ENCODE assay signal across 8 cellular contexts in genomic region chr2:109644571-109645275, GRCh38.
DNase-seq lines count a peak whose midpoint lies in the region; ATAC-seq and TF ChIP-seq lines count a peak whose summit lies in the region.

No MANE protein-coding gene starts in this region.

- no peaks in the 10 kb centered on the region for H3K36me3 ChIP-seq in muscle layer of colon (ENCODE audit: insufficient read depth, low read length)

- peaks cover 8% of the 10 kb centered on the region for H3K4me1 ChIP-seq in muscle layer of colon (ENCODE audit: insufficient read depth, low read length)

- H3K27ac ChIP-seq in muscle layer of colon (ENCODE audit: low read depth, low read length), result peak overlapping the region; percentile 37

- H3K27me3 ChIP-seq in muscle layer of colon (ENCODE audit: control insufficient read depth in 1 of 2, insufficient read depth in 2 of 2, low read length in 2 of 2), result no peaks in the 10 kb centered on the region

- peak; percentile 36 for DNase-seq in AG20443 (ENCODE audit: low spot score)
- DNase-seq in NCI-H2029 treated with DMSO at 0.1 percent for 48 hours (lab: John Stamatoyannopoulos, UW), result peak; percentile 41
- peak; percentile 28 for DNase-seq in epithelial cell of esophagus (ENCODE audit: low read depth)
- no peak for DNase-seq in NCI-H1694 (lab: John Stamatoyannopoulos, UW)
- no peak for DNase-seq in middle frontal gyrus (ENCODE audit: extremely low spot score, low spot score)
- DNase-seq in activated CD8-positive, alpha-beta memory T cell treated with anti-CD3 and anti-CD28 coated beads for 24 hours, result no peak

- ATAC-seq in HG02759 (IDR thresholded peaks at IDR 0.05; ENCODE audit: unreplicated experiment), result no peak

- no peaks in the 10 kb centered on the region for H3K9me3 ChIP-seq in muscle layer of colon (ENCODE audit: low read length)

- no peak overlapping the region for H3K4me3 ChIP-seq in epithelial cell of esophagus (ENCODE audit: low read length)
- H3K4me3 ChIP-seq in muscle layer of colon (ENCODE audit: low read depth in 1 of 2, low read length in 2 of 2), result no peak overlapping the region

- TF ChIP-seq CTCF in epithelial cell of esophagus (IDR thresholded peaks at IDR 0.05; ENCODE audit: insufficient read depth, low read depth, low read length, missing control alignments), result no peak

- peak overlapping the region; percentile 15 for H3K9ac ChIP-seq in muscle layer of colon (ENCODE audit: low read length)

Comparison
In these comparisons a context has a peak if more than half of its experiments do, and no peak if none do; other contexts are left out.
1. DNase-seq: peak in AG20443 (single experiment), NCI-H2029 treated with DMSO at 0.1 percent for 48 hours (single experiment) and epithelial cell of esophagus (single experiment); none in NCI-H1694 (single experiment), middle frontal gyrus (single experiment) and activated CD8-positive, alpha-beta memory T cell treated with anti-CD3 and anti-CD28 coated beads for 24 hours (single experiment).